Comparison of ENCODE assay signal across 1 cellular context in the genomic region with DNA sequence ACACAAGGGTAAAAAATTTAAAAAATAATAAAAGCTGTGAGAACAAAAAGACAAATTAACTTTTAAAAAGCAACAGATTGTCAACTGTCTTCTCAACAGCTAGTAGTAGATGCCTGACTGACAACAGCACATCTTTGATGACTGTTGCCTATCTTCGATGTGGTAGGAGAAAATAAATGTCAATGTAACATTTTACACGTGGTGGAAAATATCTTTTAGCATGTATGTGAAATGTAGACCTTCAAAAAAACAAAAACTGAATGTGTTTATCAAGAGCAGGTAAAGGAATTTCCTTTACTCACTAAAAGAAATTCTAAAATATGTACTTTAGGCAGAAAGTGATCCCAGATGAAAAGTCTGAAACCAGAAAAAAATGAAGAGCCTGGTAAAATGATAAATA.
TF ChIP-seq lines count a peak whose summit lies in the region.

No MANE protein-coding gene starts in this region.

TF ChIP-seq in K562, 482 proteins besides CTCF, POLR2A, EP300 and RAD21 (continued from another document):
- TF ChIP-seq, protein P1, sequence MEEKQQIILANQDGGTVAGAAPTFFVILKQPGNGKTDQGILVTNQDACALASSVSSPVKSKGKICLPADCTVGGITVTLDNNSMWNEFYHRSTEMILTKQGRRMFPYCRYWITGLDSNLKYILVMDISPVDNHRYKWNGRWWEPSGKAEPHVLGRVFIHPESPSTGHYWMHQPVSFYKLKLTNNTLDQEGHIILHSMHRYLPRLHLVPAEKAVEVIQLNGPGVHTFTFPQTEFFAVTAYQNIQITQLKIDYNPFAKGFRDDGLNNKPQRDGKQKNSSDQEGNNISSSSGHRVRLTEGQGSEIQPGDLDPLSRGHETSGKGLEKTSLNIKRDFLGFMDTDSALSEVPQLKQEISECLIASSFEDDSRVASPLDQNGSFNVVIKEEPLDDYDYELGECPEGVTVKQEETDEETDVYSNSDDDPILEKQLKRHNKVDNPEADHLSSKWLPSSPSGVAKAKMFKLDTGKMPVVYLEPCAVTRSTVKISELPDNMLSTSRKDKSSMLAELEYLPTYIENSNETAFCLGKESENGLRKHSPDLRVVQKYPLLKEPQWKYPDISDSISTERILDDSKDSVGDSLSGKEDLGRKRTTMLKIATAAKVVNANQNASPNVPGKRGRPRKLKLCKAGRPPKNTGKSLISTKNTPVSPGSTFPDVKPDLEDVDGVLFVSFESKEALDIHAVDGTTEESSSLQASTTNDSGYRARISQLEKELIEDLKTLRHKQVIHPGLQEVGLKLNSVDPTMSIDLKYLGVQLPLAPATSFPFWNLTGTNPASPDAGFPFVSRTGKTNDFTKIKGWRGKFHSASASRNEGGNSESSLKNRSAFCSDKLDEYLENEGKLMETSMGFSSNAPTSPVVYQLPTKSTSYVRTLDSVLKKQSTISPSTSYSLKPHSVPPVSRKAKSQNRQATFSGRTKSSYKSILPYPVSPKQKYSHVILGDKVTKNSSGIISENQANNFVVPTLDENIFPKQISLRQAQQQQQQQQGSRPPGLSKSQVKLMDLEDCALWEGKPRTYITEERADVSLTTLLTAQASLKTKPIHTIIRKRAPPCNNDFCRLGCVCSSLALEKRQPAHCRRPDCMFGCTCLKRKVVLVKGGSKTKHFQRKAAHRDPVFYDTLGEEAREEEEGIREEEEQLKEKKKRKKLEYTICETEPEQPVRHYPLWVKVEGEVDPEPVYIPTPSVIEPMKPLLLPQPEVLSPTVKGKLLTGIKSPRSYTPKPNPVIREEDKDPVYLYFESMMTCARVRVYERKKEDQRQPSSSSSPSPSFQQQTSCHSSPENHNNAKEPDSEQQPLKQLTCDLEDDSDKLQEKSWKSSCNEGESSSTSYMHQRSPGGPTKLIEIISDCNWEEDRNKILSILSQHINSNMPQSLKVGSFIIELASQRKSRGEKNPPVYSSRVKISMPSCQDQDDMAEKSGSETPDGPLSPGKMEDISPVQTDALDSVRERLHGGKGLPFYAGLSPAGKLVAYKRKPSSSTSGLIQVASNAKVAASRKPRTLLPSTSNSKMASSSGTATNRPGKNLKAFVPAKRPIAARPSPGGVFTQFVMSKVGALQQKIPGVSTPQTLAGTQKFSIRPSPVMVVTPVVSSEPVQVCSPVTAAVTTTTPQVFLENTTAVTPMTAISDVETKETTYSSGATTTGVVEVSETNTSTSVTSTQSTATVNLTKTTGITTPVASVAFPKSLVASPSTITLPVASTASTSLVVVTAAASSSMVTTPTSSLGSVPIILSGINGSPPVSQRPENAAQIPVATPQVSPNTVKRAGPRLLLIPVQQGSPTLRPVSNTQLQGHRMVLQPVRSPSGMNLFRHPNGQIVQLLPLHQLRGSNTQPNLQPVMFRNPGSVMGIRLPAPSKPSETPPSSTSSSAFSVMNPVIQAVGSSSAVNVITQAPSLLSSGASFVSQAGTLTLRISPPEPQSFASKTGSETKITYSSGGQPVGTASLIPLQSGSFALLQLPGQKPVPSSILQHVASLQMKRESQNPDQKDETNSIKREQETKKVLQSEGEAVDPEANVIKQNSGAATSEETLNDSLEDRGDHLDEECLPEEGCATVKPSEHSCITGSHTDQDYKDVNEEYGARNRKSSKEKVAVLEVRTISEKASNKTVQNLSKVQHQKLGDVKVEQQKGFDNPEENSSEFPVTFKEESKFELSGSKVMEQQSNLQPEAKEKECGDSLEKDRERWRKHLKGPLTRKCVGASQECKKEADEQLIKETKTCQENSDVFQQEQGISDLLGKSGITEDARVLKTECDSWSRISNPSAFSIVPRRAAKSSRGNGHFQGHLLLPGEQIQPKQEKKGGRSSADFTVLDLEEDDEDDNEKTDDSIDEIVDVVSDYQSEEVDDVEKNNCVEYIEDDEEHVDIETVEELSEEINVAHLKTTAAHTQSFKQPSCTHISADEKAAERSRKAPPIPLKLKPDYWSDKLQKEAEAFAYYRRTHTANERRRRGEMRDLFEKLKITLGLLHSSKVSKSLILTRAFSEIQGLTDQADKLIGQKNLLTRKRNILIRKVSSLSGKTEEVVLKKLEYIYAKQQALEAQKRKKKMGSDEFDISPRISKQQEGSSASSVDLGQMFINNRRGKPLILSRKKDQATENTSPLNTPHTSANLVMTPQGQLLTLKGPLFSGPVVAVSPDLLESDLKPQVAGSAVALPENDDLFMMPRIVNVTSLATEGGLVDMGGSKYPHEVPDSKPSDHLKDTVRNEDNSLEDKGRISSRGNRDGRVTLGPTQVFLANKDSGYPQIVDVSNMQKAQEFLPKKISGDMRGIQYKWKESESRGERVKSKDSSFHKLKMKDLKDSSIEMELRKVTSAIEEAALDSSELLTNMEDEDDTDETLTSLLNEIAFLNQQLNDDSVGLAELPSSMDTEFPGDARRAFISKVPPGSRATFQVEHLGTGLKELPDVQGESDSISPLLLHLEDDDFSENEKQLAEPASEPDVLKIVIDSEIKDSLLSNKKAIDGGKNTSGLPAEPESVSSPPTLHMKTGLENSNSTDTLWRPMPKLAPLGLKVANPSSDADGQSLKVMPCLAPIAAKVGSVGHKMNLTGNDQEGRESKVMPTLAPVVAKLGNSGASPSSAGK (IDR thresholded peaks at IDR 0.05), result peak; percentile 26; the same call in 1 of the 2 replicates
- TF ChIP-seq, protein P2, sequence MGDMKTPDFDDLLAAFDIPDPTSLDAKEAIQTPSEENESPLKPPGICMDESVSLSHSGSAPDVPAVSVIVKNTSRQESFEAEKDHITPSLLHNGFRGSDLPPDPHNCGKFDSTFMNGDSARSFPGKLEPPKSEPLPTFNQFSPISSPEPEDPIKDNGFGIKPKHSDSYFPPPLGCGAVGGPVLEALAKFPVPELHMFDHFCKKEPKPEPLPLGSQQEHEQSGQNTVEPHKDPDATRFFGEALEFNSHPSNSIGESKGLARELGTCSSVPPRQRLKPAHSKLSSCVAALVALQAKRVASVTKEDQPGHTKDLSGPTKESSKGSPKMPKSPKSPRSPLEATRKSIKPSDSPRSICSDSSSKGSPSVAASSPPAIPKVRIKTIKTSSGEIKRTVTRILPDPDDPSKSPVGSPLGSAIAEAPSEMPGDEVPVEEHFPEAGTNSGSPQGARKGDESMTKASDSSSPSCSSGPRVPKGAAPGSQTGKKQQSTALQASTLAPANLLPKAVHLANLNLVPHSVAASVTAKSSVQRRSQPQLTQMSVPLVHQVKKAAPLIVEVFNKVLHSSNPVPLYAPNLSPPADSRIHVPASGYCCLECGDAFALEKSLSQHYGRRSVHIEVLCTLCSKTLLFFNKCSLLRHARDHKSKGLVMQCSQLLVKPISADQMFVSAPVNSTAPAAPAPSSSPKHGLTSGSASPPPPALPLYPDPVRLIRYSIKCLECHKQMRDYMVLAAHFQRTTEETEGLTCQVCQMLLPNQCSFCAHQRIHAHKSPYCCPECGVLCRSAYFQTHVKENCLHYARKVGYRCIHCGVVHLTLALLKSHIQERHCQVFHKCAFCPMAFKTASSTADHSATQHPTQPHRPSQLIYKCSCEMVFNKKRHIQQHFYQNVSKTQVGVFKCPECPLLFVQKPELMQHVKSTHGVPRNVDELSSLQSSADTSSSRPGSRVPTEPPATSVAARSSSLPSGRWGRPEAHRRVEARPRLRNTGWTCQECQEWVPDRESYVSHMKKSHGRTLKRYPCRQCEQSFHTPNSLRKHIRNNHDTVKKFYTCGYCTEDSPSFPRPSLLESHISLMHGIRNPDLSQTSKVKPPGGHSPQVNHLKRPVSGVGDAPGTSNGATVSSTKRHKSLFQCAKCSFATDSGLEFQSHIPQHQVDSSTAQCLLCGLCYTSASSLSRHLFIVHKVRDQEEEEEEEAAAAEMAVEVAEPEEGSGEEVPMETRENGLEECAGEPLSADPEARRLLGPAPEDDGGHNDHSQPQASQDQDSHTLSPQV (IDR thresholded peaks at IDR 0.05), result peak; percentile 63; the same call in 1 of the 2 replicates
- TF ChIP-seq MYC (IDR thresholded peaks at IDR 0.05; ENCODE audit: low read depth, low read length) (no peak), MYC (CRISPR knock-in tag; IDR thresholded peaks at IDR 0.05; ENCODE audit: borderline replicate concordance, low read depth) (no peak), ZBTB7A (IDR thresholded peaks at IDR 0.05; ENCODE audit: borderline replicate concordance, control insufficient read depth, low read depth, low read length) (no peak), SMAD1 (IDR thresholded peaks at IDR 0.05; ENCODE audit: low read depth, low read length, partially characterized antibody) (no peak), NCOA1 (IDR thresholded peaks at IDR 0.05; ENCODE audit: low read depth) (no peak), GATA2 (CRISPR knock-in tag; IDR thresholded peaks at IDR 0.05) (no peak), MCM7 (IDR thresholded peaks at IDR 0.05) (no peak), CEBPG (CRISPR knock-in tag; IDR thresholded peaks at IDR 0.05) (no peak), CEBPG (tag; conservative IDR thresholded peaks at IDR 0.05 in 1 of 2, IDR thresholded peaks at IDR 0.05 in 1 of 2) (no peak), ZNF41 (CRISPR knock-in tag; conservative IDR thresholded peaks at IDR 0.05) (no peak), PHB (CRISPR knock-in tag; IDR thresholded peaks at IDR 0.05) (no peak), BHLHE40 (IDR thresholded peaks at IDR 0.05; ENCODE audit: low read length) (no peak), FOXM1 (IDR thresholded peaks at IDR 0.05; ENCODE audit: low read depth) (peak; percentile 54), FOXM1 (CRISPR knock-in tag; IDR thresholded peaks at IDR 0.05; ENCODE audit: low read depth) (no peak)
- TF ChIP-seq, protein P3, sequence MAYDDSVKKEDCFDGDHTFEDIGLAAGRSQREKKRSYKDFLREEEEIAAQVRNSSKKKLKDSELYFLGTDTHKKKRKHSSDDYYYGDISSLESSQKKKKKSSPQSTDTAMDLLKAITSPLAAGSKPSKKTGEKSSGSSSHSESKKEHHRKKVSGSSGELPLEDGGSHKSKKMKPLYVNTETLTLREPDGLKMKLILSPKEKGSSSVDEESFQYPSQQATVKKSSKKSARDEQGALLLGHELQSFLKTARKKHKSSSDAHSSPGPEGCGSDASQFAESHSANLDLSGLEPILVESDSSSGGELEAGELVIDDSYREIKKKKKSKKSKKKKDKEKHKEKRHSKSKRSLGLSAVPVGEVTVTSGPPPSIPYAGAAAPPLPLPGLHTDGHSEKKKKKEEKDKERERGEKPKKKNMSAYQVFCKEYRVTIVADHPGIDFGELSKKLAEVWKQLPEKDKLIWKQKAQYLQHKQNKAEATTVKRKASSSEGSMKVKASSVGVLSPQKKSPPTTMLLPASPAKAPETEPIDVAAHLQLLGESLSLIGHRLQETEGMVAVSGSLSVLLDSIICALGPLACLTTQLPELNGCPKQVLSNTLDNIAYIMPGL (CRISPR knock-in tag; IDR thresholded peaks at IDR 0.05), result no peak
- TF ChIP-seq, protein P4, sequence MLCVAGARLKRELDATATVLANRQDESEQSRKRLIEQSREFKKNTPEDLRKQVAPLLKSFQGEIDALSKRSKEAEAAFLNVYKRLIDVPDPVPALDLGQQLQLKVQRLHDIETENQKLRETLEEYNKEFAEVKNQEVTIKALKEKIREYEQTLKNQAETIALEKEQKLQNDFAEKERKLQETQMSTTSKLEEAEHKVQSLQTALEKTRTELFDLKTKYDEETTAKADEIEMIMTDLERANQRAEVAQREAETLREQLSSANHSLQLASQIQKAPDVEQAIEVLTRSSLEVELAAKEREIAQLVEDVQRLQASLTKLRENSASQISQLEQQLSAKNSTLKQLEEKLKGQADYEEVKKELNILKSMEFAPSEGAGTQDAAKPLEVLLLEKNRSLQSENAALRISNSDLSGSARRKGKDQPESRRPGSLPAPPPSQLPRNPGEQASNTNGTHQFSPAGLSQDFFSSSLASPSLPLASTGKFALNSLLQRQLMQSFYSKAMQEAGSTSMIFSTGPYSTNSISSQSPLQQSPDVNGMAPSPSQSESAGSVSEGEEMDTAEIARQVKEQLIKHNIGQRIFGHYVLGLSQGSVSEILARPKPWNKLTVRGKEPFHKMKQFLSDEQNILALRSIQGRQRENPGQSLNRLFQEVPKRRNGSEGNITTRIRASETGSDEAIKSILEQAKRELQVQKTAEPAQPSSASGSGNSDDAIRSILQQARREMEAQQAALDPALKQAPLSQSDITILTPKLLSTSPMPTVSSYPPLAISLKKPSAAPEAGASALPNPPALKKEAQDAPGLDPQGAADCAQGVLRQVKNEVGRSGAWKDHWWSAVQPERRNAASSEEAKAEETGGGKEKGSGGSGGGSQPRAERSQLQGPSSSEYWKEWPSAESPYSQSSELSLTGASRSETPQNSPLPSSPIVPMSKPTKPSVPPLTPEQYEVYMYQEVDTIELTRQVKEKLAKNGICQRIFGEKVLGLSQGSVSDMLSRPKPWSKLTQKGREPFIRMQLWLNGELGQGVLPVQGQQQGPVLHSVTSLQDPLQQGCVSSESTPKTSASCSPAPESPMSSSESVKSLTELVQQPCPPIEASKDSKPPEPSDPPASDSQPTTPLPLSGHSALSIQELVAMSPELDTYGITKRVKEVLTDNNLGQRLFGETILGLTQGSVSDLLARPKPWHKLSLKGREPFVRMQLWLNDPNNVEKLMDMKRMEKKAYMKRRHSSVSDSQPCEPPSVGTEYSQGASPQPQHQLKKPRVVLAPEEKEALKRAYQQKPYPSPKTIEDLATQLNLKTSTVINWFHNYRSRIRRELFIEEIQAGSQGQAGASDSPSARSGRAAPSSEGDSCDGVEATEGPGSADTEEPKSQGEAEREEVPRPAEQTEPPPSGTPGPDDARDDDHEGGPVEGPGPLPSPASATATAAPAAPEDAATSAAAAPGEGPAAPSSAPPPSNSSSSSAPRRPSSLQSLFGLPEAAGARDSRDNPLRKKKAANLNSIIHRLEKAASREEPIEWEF (CRISPR knock-in tag; IDR thresholded peaks at IDR 0.05), result no peak
TF ChIP-seq in K562: peak in this region for 5.
